9 cellular contexts compared by ENCODE assay signal in genomic region chrX:11386001-11386523, GRCh38.
DNase-seq lines count a peak whose midpoint lies in the region; TF ChIP-seq lines count a peak whose summit lies in the region.
"Had no signal": no experiment of that assay in that cellular context is flagged by ENCODE, and none has a peak within 500 bp of the region (broad histone marks: within the 10 kb centered on the region; RNA-seq: fewer than 3 reads in every experiment).

No MANE protein-coding gene starts in this region.

- WGBS in trophoblast cell (ENCODE audit: extremely low coverage, insufficient coverage, insufficient read length), result no CpG with 5 or more reads among the region's 5 CpGs

- H2AFZ ChIP-seq in fibroblast of lung (ENCODE audit: low read length), result no peak overlapping the region
- no peak overlapping the region for H2AFZ ChIP-seq in trophoblast cell (ENCODE audit: insufficient read depth, low read length, poor library complexity)

- no peaks in the 10 kb centered on the region for H3K27me3 ChIP-seq in fibroblast of lung (ENCODE audit: control insufficient read depth, insufficient read depth, low read length)
- no peaks in the 10 kb centered on the region for H3K27me3 ChIP-seq in trophoblast cell (ENCODE audit: insufficient read depth, low read length)

- no peak overlapping the region for H2BK5ac ChIP-seq in trophoblast cell (ENCODE audit: low read depth, low read length, poor library complexity)

- no peaks in the 10 kb centered on the region for H3K79me2 ChIP-seq in fibroblast of lung (ENCODE audit: control insufficient read depth, insufficient read depth, low read length)
- H3K79me2 ChIP-seq in trophoblast cell (ENCODE audit: control insufficient read depth, insufficient read depth, low read length, poor library complexity), result no peaks in the 10 kb centered on the region

- no peaks in the 10 kb centered on the region for H3K36me3 ChIP-seq in fibroblast of lung (ENCODE audit: control insufficient read depth, insufficient read depth, low read length)
- H3K36me3 ChIP-seq in trophoblast cell (ENCODE audit: control insufficient read depth in 1 of 2, insufficient read depth in 2 of 2, low read length in 2 of 2), result no peaks in the 10 kb centered on the region

- no peak overlapping the region for H4K8ac ChIP-seq in trophoblast cell (ENCODE audit: low read depth, low read length)

- no peak for TF ChIP-seq CTCF in fibroblast of lung (conservative IDR thresholded peaks at IDR 0.05 in 1 of 2, IDR thresholded peaks at IDR 0.05 in 1 of 2; ENCODE audit: low read depth in 1 of 2, low read length in 2 of 2)

- no peak overlapping the region for H3K18ac ChIP-seq in trophoblast cell (ENCODE audit: low read length)

- H4K12ac ChIP-seq in trophoblast cell (ENCODE audit: low read depth, low read length), result no peak overlapping the region

- no peak overlapping the region for H3K23ac ChIP-seq in trophoblast cell (ENCODE audit: low read length)

- H3K4me1 ChIP-seq in fibroblast of lung (ENCODE audit: control insufficient read depth, extremely low read depth, insufficient read depth, low read length) (peaks cover 3% of the 10 kb centered on the region), trophoblast cell (ENCODE audit: control insufficient read depth in 1 of 2, insufficient read depth in 2 of 2, low read length in 2 of 2) (no peaks in the 10 kb centered on the region)

- no peak overlapping the region for H2AK5ac ChIP-seq in trophoblast cell (ENCODE audit: low read length)

- no peak overlapping the region for H3K4me3 ChIP-seq in fibroblast of lung (replicated peaks in 1 of 4; ENCODE audit: control extremely low read depth in 1 of 4, insufficient read depth in 1 of 4, low read depth in 3 of 4, low read length in 4 of 4)
- H3K4me3 ChIP-seq in trophoblast cell (ENCODE audit: low read depth, low read length), result no peak overlapping the region

- H3K27ac ChIP-seq in fibroblast of lung (ENCODE audit: insufficient read depth, low read length) (peak overlapping the region; percentile 26), trophoblast cell (ENCODE audit: low read depth, low read length) (no peak overlapping the region)

- H3K79me1 ChIP-seq in trophoblast cell (ENCODE audit: low read length), result no peaks in the 10 kb centered on the region

- no peak overlapping the region for H4K91ac ChIP-seq in trophoblast cell (ENCODE audit: low read depth, low read length)

- H3K4me2 ChIP-seq in fibroblast of lung (ENCODE audit: extremely low read depth, insufficient read depth, low read length) (peak overlapping the region; percentile 27), trophoblast cell (ENCODE audit: low read length) (no peak overlapping the region)

- H3K9ac ChIP-seq in fibroblast of lung (ENCODE audit: insufficient read depth, low read length), result no peak overlapping the region
- H3K9ac ChIP-seq in trophoblast cell (ENCODE audit: low read length), result no peak overlapping the region

- DNase-seq in AG20443 (ENCODE audit: low spot score), result peak; percentile 45
- peak; percentile 1 for DNase-seq in MV-4-11 (lab: John Stamatoyannopoulos, UW)
- peak; percentile 77 to 85 for DNase-seq in fibroblast of lung (ENCODE audit: low read depth in 2 of 2)
- peak; percentile 87 to 89 for DNase-seq in trophoblast cell
- no peak for DNase-seq in activated CD4-positive, alpha-beta T cell treated with anti-CD3 and anti-CD28 coated beads for 48 hours
- DNase-seq in NCI-H2196 treated with DMSO at 0.1 percent for 48 hours (lab: John Stamatoyannopoulos, UW; ENCODE audit: unreplicated experiment), result no peak
- DNase-seq in SKM-1 (lab: John Stamatoyannopoulos, UW; ENCODE audit: unreplicated experiment), result no peak
- DNase-seq in NCI-H2196 (lab: John Stamatoyannopoulos, UW; ENCODE audit: unreplicated experiment), result no peak
- DNase-seq: activated CD4-positive, alpha-beta T cell treated with anti-CD3 and anti-CD28 coated beads for 4 hours had no signal

- no peak overlapping the region for H2BK12ac ChIP-seq in trophoblast cell (ENCODE audit: low read length)

- no peak overlapping the region for H3K14ac ChIP-seq in trophoblast cell (ENCODE audit: low read length)

- H4K20me1 ChIP-seq in fibroblast of lung (ENCODE audit: control insufficient read depth, extremely low read depth, insufficient read depth, low read length), result no peaks in the 10 kb centered on the region

- H3K9me3 ChIP-seq in fibroblast of lung (ENCODE audit: control insufficient read depth, insufficient read depth, low read depth, low read length) (no peaks in the 10 kb centered on the region), trophoblast cell (ENCODE audit: insufficient read depth, low read depth, low read length) (no peaks in the 10 kb centered on the region)

- no peak overlapping the region for H3K4ac ChIP-seq in trophoblast cell (ENCODE audit: low read depth, low read length)

- H2BK120ac ChIP-seq in trophoblast cell (ENCODE audit: insufficient read depth, low read length, poor library complexity), result no peak overlapping the region

Comparison
In these comparisons a context has a peak if more than half of its experiments do, and no peak if none do; other contexts are left out.
1. DNase-seq: peak in AG20443 (single experiment), MV-4-11 (single experiment), fibroblast of lung (2 of 2) and trophoblast cell (2 of 2); none in activated CD4-positive, alpha-beta T cell treated with anti-CD3 and anti-CD28 coated beads for 48 hours (single experiment), NCI-H2196 treated with DMSO at 0.1 percent for 48 hours (single experiment), SKM-1 (single experiment) and NCI-H2196 (single experiment).